21 cellular contexts compared by ENCODE assay signal in the genomic region with DNA sequence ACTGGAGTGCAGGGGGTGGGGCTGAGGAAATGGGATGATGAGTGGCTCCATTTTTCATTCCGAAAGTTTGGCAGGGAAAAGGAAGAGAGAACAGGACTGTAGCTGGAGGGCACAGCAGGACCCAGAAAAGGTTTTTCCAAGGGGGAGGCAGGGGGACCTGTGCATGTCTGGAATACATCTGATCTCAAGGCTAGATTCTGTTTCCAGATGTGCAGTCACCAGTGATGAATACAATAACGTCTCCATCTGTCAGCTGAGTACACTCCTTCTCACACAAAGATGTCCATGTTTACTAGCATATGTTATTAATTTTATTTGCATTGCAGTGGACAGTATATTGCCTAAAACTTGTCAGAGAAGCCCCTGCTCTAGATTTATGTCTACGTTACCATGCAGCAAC. TPM values are rescaled to one million over a fixed set of nuclear protein-coding genes. Genes with fewer than 3 reads are reported as not detected.
DNase-seq lines count a peak whose midpoint lies in the region; ATAC-seq and TF ChIP-seq lines count a peak whose summit lies in the region.
"Had no signal": no experiment of that assay in that cellular context is flagged by ENCODE, and none has a peak within 500 bp of the region (broad histone marks: within the 10 kb centered on the region; RNA-seq: fewer than 3 reads in every experiment).

No MANE protein-coding gene starts in this region.

- H3K4me1 Mint-ChIP-seq in neural crest cell (peaks cover 47% of the 10 kb centered on the region), T-cell (no peaks in the 10 kb centered on the region)

- CTCF ChIA-PET in T-cell (lab: Charles Lee), result interaction anchor here in 1 of 2 donors (0.6 kb wide), 1 partner anchor 14 kb away, joined by 3 read pairs; no protein-coding TSS in a partner anchor

- POLR2A ChIA-PET in T-cell (lab: Charles Lee), result no interaction called here

- H3K27me3 Mint-ChIP-seq in neural crest cell (ENCODE audit: low read depth), result no peaks in the 10 kb centered on the region
- peaks cover 17 to 24% of the 10 kb centered on the region in 2 donors for H3K27me3 Mint-ChIP-seq in T-cell

- H3K36me3 Mint-ChIP-seq in neural crest cell (ENCODE audit: low read depth) (no peaks in the 10 kb centered on the region), T-cell (no peaks in the 10 kb centered on the region)
- H3K36me3 Mint-ChIP-seq: CD8-positive, alpha-beta T cell had no signal

- H3K27ac Mint-ChIP-seq in neural crest cell (ENCODE audit: unreplicated experiment) (peak overlapping the region; percentile 23), T-cell (no peak overlapping the region)
- H3K27ac Mint-ChIP-seq: CD8-positive, alpha-beta T cell; H9 had no signal

- no peak for ATAC-seq in HG02938 (IDR thresholded peaks at IDR 0.05; ENCODE audit: unreplicated experiment)
- ATAC-seq in T-cell (replicated peaks in 1 of 4), result no peak
- ATAC-seq: CD8-positive, alpha-beta T cell; HepG2 had no signal

- H3K4me3 Mint-ChIP-seq in neural crest cell (no peak overlapping the region), T-cell (no peak overlapping the region)
- H3K4me3 Mint-ChIP-seq: CD8-positive, alpha-beta T cell; H9 had no signal

- no peaks in the 10 kb centered on the region for H3K9me3 Mint-ChIP-seq in neural crest cell
- H3K9me3 Mint-ChIP-seq in T-cell, result no peaks in the 10 kb centered on the region

- peak; percentile 23 for DNase-seq in ELF-1 (ENCODE audit: low read depth, low spot score)
- DNase-seq in SK-N-DZ (ENCODE audit: low spot score), result peak; percentile 28
- DNase-seq in islet precursor cell, result peak; percentile 83
- no peak for DNase-seq in neural crest cell (ENCODE audit: low read depth, low spot score)
- no peak for DNase-seq in hepatic stellate cell (ENCODE audit: low spot score)
- DNase-seq in NCI-H1048 (lab: John Stamatoyannopoulos, UW), result no peak
- DNase-seq in T-cell, result no peak
- DNase-seq: CD8-positive, alpha-beta T cell; DND-41; GM23248; H9; KBM-7; NCI-H1105; NCI-H146; NCI-H2029; NCI-H345; OCI-M1; RPMI8226; SHP77 had no signal

- TF ChIP-seq CTCF in neural crest cell (conservative IDR thresholded peaks at IDR 0.05), result no peak

RNA-seq across cellular contexts. Expression of a gene that starts 39.9 kb away (rescaled TPM):
- polyA plus RNA-seq in SK-N-DZ (2014; cell fraction: cytosol; rRNA removed), result 9.3 and 10.4 TPM in 2 replicates
- 14.8 and 21.1 TPM in 2 replicates for polyA plus RNA-seq in SK-N-DZ (2014; cell fraction: nucleus; rRNA removed)
- 322 and 334 TPM in 2 replicates for total RNA-seq in neural crest cell
- under 1 TPM in 3 of 5 donors, not detected in 2; 0.06 to 0.16 (median 0.09) TPM for total RNA-seq in T-cell
- total RNA-seq: CD8-positive, alpha-beta T cell had no signal
- polyA plus RNA-seq: GM23248 had no signal

Comparison
In these comparisons a context has a peak if more than half of its experiments do, and no peak if none do; other contexts are left out.
1. DNase-seq: peak in ELF-1 (single experiment), SK-N-DZ (single experiment) and islet precursor cell (single experiment); none in neural crest cell (single experiment), hepatic stellate cell (single experiment), NCI-H1048 (single experiment) and T-cell (0 of 34).
2. RNA of a gene that starts 39.9 kb away (total RNA-seq): 322 to 334 TPM in neural crest cell; 0.06 to 0.16 TPM in T-cell; every median in the first group is over 100 times any median in the second.